ENCODE assay signal across 11 cellular contexts in the genomic region with DNA sequence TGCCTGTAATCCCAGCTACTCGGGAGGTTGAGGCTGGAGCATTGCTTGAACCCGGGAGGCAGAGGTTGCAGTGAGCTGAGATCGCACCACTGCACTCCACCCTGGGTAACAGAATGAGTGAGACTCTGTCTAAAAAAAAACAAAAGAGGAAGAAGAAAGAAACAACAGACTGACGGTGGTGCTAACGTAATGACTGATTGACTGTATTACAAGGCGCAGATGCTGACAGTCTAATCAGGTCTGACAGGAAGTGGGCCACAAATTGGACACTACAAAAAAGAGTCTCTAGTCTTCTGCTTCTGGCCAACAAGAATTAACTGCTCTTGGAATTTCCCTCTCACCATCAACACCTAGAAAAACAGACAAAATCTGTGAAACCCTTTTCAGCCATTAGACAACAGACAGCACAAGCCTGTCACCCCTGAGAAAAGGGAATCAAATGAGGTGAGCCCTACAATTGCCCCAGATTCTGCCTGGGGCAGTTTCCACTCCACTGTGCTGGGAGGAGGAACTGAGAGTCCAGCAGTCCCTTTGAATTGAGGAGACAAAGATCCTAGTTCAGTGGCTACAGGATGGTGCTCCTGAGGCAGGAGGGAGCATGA. TPM values are rescaled to one million over a fixed set of nuclear protein-coding genes. Genes with fewer than 3 reads are reported as not detected.
A peak's percentile ranks its signal among the peaks of the same experiment; 100 is the strongest.
DNase-seq lines count a peak whose midpoint lies in the region; ATAC-seq, FAIRE-seq and TF ChIP-seq lines count a peak whose summit lies in the region.
"Had no signal": no experiment of that assay in that cellular context is flagged by ENCODE, and none has a peak within 500 bp of the region (broad histone marks: within the 10 kb centered on the region; RNA-seq: fewer than 3 reads in every experiment).

No MANE protein-coding gene starts in this region.

- CTCF ChIA-PET in activated CD4-positive, alpha-beta memory T cell treated with anti-CD3 and anti-CD28 coated beads, Interleukin-2, amount 10 ng/mL, durations not matched to agents 7 days and 5 days (lab: Charles Lee), result interaction anchor here (0.6 kb wide), 1 partner anchor 18 kb away, joined by 3 read pairs; no protein-coding TSS in a partner anchor

- H3K9me3 Mint-ChIP-seq in activated CD4-positive, alpha-beta memory T cell treated with anti-CD3 and anti-CD28 coated beads, Interleukin-2, amount 10 ng/mL, durations not matched to agents 7 days and 5 days, result no peaks in the 10 kb centered on the region

- DNase-seq in GM12892 (ENCODE audit: insufficient read length), result no peak
- DNase-seq in GM20000 (ENCODE audit: low spot score), result peak; percentile 82
- DNase-seq in activated CD4-positive, alpha-beta memory T cell treated with anti-CD3 and anti-CD28 coated beads, Interleukin-2, amount 10 ng/mL, durations not matched to agents 7 days and 5 days, result no peak
- DNase-seq in pons (ENCODE audit: low spot score), result no peak
- no peak for DNase-seq in SW480 (ENCODE audit: low spot score)
- DNase-seq in HUDEP-2 (lab: John Stamatoyannopoulos, UW; ENCODE audit: unreplicated experiment in 76 of 76), result no peak
- DNase-seq in NCI-H526 treated with DMSO at 0.1 percent for 48 hours (lab: John Stamatoyannopoulos, UW), result no peak
- DNase-seq: activated CD4-positive, alpha-beta T cell treated with anti-CD3 and anti-CD28 coated beads for 1 hour; stimulated activated CD4-positive, alpha-beta T cell treated with anti-CD3 and anti-CD28 coated beads, Interleukin-2, amount 100 ng/mL, for 48 hours had no signal

- H3K36me3 Mint-ChIP-seq in activated CD4-positive, alpha-beta memory T cell treated with anti-CD3 and anti-CD28 coated beads, Interleukin-2, amount 10 ng/mL, durations not matched to agents 7 days and 5 days (ENCODE audit: low read depth), result peaks cover 27% of the 10 kb centered on the region

- peaks cover 47% of the 10 kb centered on the region for H3K4me1 Mint-ChIP-seq in activated CD4-positive, alpha-beta memory T cell treated with anti-CD3 and anti-CD28 coated beads, Interleukin-2, amount 10 ng/mL, durations not matched to agents 7 days and 5 days

- TF ChIP-seq CTCF in GM20000 (IDR thresholded peaks at IDR 0.05; ENCODE audit: extremely low read depth, missing control alignments), result no peak

- peak overlapping the region; percentile 8 for H3K27ac Mint-ChIP-seq in activated CD4-positive, alpha-beta memory T cell treated with anti-CD3 and anti-CD28 coated beads, Interleukin-2, amount 10 ng/mL, durations not matched to agents 7 days and 5 days

- peaks cover 9% of the 10 kb centered on the region for H3K27me3 Mint-ChIP-seq in activated CD4-positive, alpha-beta memory T cell treated with anti-CD3 and anti-CD28 coated beads, Interleukin-2, amount 10 ng/mL, durations not matched to agents 7 days and 5 days

- no peak for TF ChIP-seq POLR2A in GM12892 (IDR thresholded peaks at IDR 0.05; ENCODE audit: low read depth, low read length)

- ATAC-seq in HG03342 (IDR thresholded peaks at IDR 0.05; ENCODE audit: unreplicated experiment), result peak; percentile 77

- POLR2A ChIA-PET in activated CD4-positive, alpha-beta memory T cell treated with anti-CD3 and anti-CD28 coated beads, Interleukin-2, amount 10 ng/mL, durations not matched to agents 7 days and 5 days (lab: Charles Lee), result no interaction called here

- H3K4me3 Mint-ChIP-seq in activated CD4-positive, alpha-beta memory T cell treated with anti-CD3 and anti-CD28 coated beads, Interleukin-2, amount 10 ng/mL, durations not matched to agents 7 days and 5 days, result no peak overlapping the region

- FAIRE-seq in GM12892 (lab: Jason Lieb, UNC), result peak; percentile 94
- FAIRE-seq: frontal cortex had no signal

RNA-seq across cellular contexts. Expression of gene SNED1, which starts 43.2 kb away (rescaled TPM):
- polyA plus RNA-seq in GM12892 (2012; ENCODE audit: missing spikeins), result 3.2 TPM
- 10 to 100 TPM; 32.6 to 34.3 TPM for total RNA-seq in activated CD4-positive, alpha-beta memory T cell treated with anti-CD3 and anti-CD28 coated beads, Interleukin-2, amount 10 ng/mL, durations not matched to agents 7 days and 5 days
